In genomic region chr5:176620333-176620981, GRCh38 we compare ENCODE assay signal across 10 cellular contexts. TPM values are rescaled to one million over a fixed set of nuclear protein-coding genes. Genes with fewer than 3 reads are reported as not detected.
DNase-seq lines count a peak whose midpoint lies in the region; ATAC-seq and TF ChIP-seq lines count a peak whose summit lies in the region.
"Had no signal": no experiment of that assay in that cellular context is flagged by ENCODE, and none has a peak within 500 bp of the region (broad histone marks: within the 10 kb centered on the region; RNA-seq: fewer than 3 reads in every experiment).

No MANE protein-coding gene starts in this region.

- no peaks in the 10 kb centered on the region for H3K9me3 Mint-ChIP-seq in T-cell

- WGBS in esophagus muscularis mucosa: 7% methylated on average over 30 of the region's 32 CpGs
- WGBS in thyroid gland, 2 donors: 6 to 22% methylated on average over 21 to 24 of the region's 32 CpGs

- POLR2A ChIA-PET in T-cell (lab: Charles Lee): no interaction called here

- CTCF ChIA-PET in T-cell (lab: Charles Lee): no interaction called here

- peaks cover 51 to 65% of the 10 kb centered on the region in 2 donors for H3K27me3 Mint-ChIP-seq in T-cell

- no peak overlapping the region for H3K27ac ChIP-seq in esophagus muscularis mucosa (replicated peaks in 1 of 4)
- no peak overlapping the region for H3K27ac ChIP-seq in thyroid gland
- H3K27ac ChIP-seq: SJCRH30 had no signal

- intact Hi-C loops in esophagus muscularis mucosa (cut with DNase I) (no loop called here), thyroid gland (cut with DNase I) (no loop called here)

- H3K4me3 ChIP-seq in fibroblast of villous mesenchyme (ENCODE audit: low read depth, low read length) (no peak overlapping the region), esophagus muscularis mucosa (peak overlapping the region in 1 of 4 donors; percentile 7), thyroid gland (replicated peaks in 1 of 3) (no peak overlapping the region)
- H3K4me3 ChIP-seq: SJCRH30 had no signal

- TF ChIP-seq POLR2A in esophagus muscularis mucosa (IDR thresholded peaks at IDR 0.05; ENCODE audit: low read depth) (no peak), thyroid gland (IDR thresholded peaks at IDR 0.05) (no peak)

- peak; percentile 37 for DNase-seq in activated CD4-positive, alpha-beta T cell treated with anti-CD3 and anti-CD28 coated beads for 48 hours
- no peak for DNase-seq in activated CD4-positive, alpha-beta T cell treated with anti-CD3 and anti-CD28 coated beads, Interleukin-2, amount 50 U/mL, for 4 hours
- peak in 1 of 34 experiments; percentile 12 for DNase-seq in T-cell
- peak; percentile 38 for DNase-seq in fibroblast of villous mesenchyme (ENCODE audit: low read depth)
- peak; percentile 41 for DNase-seq in retina
- no peak for DNase-seq in esophagus muscularis mucosa (ENCODE audit: extremely low spot score)
- DNase-seq in thyroid gland: no peak
- no peak for DNase-seq in NCI-H526 treated with DMSO at 0.1 percent for 48 hours (lab: John Stamatoyannopoulos, UW)
- DNase-seq: SJCRH30 had no signal

- H3K9me3 ChIP-seq in esophagus muscularis mucosa (no peaks in the 10 kb centered on the region), thyroid gland (no peaks in the 10 kb centered on the region)
- H3K9me3 ChIP-seq: SJCRH30 had no signal

- H3K4me1 ChIP-seq in esophagus muscularis mucosa (peaks cover 23 to 32% (median 29%) of the 10 kb centered on the region in 4 donors), thyroid gland (peaks cover 0 to 15% of the 10 kb centered on the region in 2 donors)

- ATAC-seq in T-cell (replicated peaks in 1 of 4): peak in 3 of 4 experiments; percentile 17 to 38 (median 31)

- H3K36me3 ChIP-seq in esophagus muscularis mucosa: no peaks in the 10 kb centered on the region
- H3K36me3 ChIP-seq in thyroid gland: no peaks in the 10 kb centered on the region
- H3K36me3 ChIP-seq: SJCRH30 had no signal

- H3K27me3 ChIP-seq in esophagus muscularis mucosa (peaks cover 6 to 96% (median 43%) of the 10 kb centered on the region in 4 donors), thyroid gland (peaks cover 16% of the 10 kb centered on the region)

- H3K36me3 Mint-ChIP-seq in T-cell: peaks cover 3% of the 10 kb centered on the region

- TF ChIP-seq EP300 in esophagus muscularis mucosa (IDR thresholded peaks at IDR 0.05): no peak

- H3K4me1 Mint-ChIP-seq in T-cell: peaks cover 7 to 20% (median 19%) of the 10 kb centered on the region in 3 donors

- no peak overlapping the region for H3K27ac Mint-ChIP-seq in T-cell

- peak overlapping the region; percentile 63 to 84 (median 66) for H3K4me3 Mint-ChIP-seq in T-cell

- TF ChIP-seq CTCF in fibroblast of villous mesenchyme (IDR thresholded peaks at IDR 0.05; ENCODE audit: insufficient read depth, low read depth, low read length): no peak
- no peak for TF ChIP-seq CTCF in esophagus muscularis mucosa (IDR thresholded peaks at IDR 0.05)
- TF ChIP-seq CTCF in thyroid gland (IDR thresholded peaks at IDR 0.05): no peak

RNA-seq across cellular contexts. Expression of gene SNCB, which starts 9.9 kb away (rescaled TPM):
- not detected for total RNA-seq in T-cell
- total RNA-seq in fibroblast of villous mesenchyme: not detected in 2 replicates
- total RNA-seq in esophagus muscularis mucosa: not detected
- total RNA-seq in thyroid gland: not detected
- total RNA-seq: SJCRH30 had no signal

RNA-seq across cellular contexts. Expression of gene EIF4E1B, which starts 10.0 kb away (rescaled TPM):
- total RNA-seq in T-cell (not detected), fibroblast of villous mesenchyme (not detected in 2 replicates), esophagus muscularis mucosa (not detected), thyroid gland (not detected)
- total RNA-seq: HT1080, SJCRH30 had no signal

RNA-seq across cellular contexts. Expression of gene GPRIN1, which starts 10.5 kb away (rescaled TPM):
- total RNA-seq in T-cell (1 to 10 TPM in 1 of 5 donors, under 1 TPM in 4; 0.33 to 1.2 (median 0.64) TPM), fibroblast of villous mesenchyme (2.6 and 3.5 TPM in 2 replicates), esophagus muscularis mucosa (1 to 10 TPM in 1 of 4 donors, under 1 TPM in 3; 0.42 to 1.0 (median 0.95) TPM), thyroid gland (under 1 TPM; 0.24 to 0.75 (median 0.30) TPM)

RNA-seq across cellular contexts. Expression of gene TSPAN17, which starts 26.8 kb away (rescaled TPM):
- total RNA-seq in T-cell: 10 to 100 TPM; 20.2 to 39.3 (median 30.0) TPM
- total RNA-seq in fibroblast of villous mesenchyme: 34.5 and 38.0 TPM in 2 replicates
- 10 to 100 TPM in 3 of 4 donors, 1 to 10 TPM in 1; 8.3 to 18.6 (median 14.8) TPM for total RNA-seq in esophagus muscularis mucosa
- total RNA-seq in thyroid gland: 10 to 100 TPM; 18.9 to 24.7 (median 21.0) TPM

Comparison
In these comparisons a context has a peak if more than half of its experiments do, and no peak if none do; other contexts are left out.
1. DNase-seq: peak in activated CD4-positive, alpha-beta T cell treated with anti-CD3 and anti-CD28 coated beads for 48 hours (single experiment), fibroblast of villous mesenchyme (single experiment) and retina (single experiment); none in activated CD4-positive, alpha-beta T cell treated with anti-CD3 and anti-CD28 coated beads, Interleukin-2, amount 50 U/mL, for 4 hours (0 of 2), esophagus muscularis mucosa (single experiment), thyroid gland (0 of 2) and NCI-H526 treated with DMSO at 0.1 percent for 48 hours (single experiment).